27 cellular contexts compared by ENCODE assay signal in the genomic region with DNA sequence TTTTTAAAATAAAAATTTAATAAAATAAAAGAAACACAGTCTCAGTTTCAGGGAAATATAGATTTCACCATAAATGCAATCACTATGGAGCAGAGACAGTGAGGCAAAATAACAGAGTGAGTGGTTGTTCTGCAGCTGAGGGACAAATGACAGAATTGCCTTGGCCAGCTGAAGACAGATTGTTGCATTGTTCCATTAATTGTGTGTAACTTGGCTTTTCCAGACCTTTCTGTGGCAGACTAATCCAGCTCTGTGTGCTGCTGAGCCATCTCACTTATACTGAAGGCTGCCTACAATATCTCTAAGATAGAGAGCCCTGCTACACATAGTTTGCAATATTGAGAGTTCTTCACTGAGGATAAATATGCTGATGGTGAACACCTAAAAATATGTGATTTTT. TPM values are rescaled to one million over a fixed set of nuclear protein-coding genes. Genes with fewer than 3 reads are reported as not detected.
"Had no signal": no experiment of that assay in that cellular context is flagged by ENCODE, and none has a peak within 500 bp of the region (broad histone marks: within the 10 kb centered on the region; RNA-seq: fewer than 3 reads in every experiment).

No MANE protein-coding gene starts in this region.

- H3K9me3 Mint-ChIP-seq: activated CD4-positive, alpha-beta T cell treated with anti-CD3 and anti-CD28 coated beads, Interleukin-2, amount 10 ng/mL, durations not matched to agents 7 days and 5 days; brain had no signal

- H3K4me1 Mint-ChIP-seq: activated CD4-positive, alpha-beta T cell treated with anti-CD3 and anti-CD28 coated beads, Interleukin-2, amount 10 ng/mL, durations not matched to agents 7 days and 5 days; central memory CD8-positive, alpha-beta T cell had no signal

- H3K36me3 Mint-ChIP-seq: activated CD4-positive, alpha-beta memory T cell treated with anti-CD3 and anti-CD28 coated beads for 36 hours; activated naive CD8-positive, alpha-beta T cell; brain had no signal

- H3K4me2 ChIP-seq: SK-N-SH had no signal

- H3K27ac ChIP-seq: Peyer's patch, RWPE1, SJCRH30, VCaP had no signal

- H3K27me3 Mint-ChIP-seq: activated CD4-positive, alpha-beta memory T cell treated with anti-CD3 and anti-CD28 coated beads for 36 hours; activated CD4-positive, alpha-beta T cell treated with anti-CD3 and anti-CD28 coated beads, Interleukin-2, amount 10 ng/mL, durations not matched to agents 7 days and 5 days; brain; central memory CD8-positive, alpha-beta T cell had no signal

- H3K27ac Mint-ChIP-seq: activated CD4-positive, alpha-beta memory T cell treated with anti-CD3 and anti-CD28 coated beads for 36 hours; activated CD4-positive, alpha-beta T cell treated with anti-CD3 and anti-CD28 coated beads, Interleukin-2, amount 10 ng/mL, durations not matched to agents 7 days and 5 days; activated naive CD8-positive, alpha-beta T cell; brain had no signal

- H3K4me3 ChIP-seq: Peyer's patch, SJCRH30 had no signal

- H3K4me3 Mint-ChIP-seq: activated CD4-positive, alpha-beta memory T cell treated with anti-CD3 and anti-CD28 coated beads for 36 hours; activated CD4-positive, alpha-beta T cell treated with anti-CD3 and anti-CD28 coated beads, Interleukin-2, amount 10 ng/mL, durations not matched to agents 7 days and 5 days; activated naive CD8-positive, alpha-beta T cell; activated T-cell treated with anti-CD3 and anti-CD28 coated beads, Interleukin-2, amount 50 U/mL, for 4 hours; brain; central memory CD8-positive, alpha-beta T cell had no signal

- H3K27me3 ChIP-seq: Peyer's patch had no signal

- DNase-seq: activated CD4-positive, alpha-beta memory T cell treated with anti-CD3 and anti-CD28 coated beads for 36 hours; activated CD4-positive, alpha-beta T cell treated with anti-CD3 and anti-CD28 coated beads, Interleukin-2, amount 10 ng/mL, durations not matched to agents 7 days and 5 days; activated CD4-positive, CD25-positive, alpha-beta regulatory T cell; activated CD8-positive, alpha-beta memory T cell treated with anti-CD3 and anti-CD28 coated beads for 24 hours; activated effector memory CD4-positive, alpha-beta T cell treated with anti-CD3 and anti-CD28 coated beads, Interleukin-2, amount 50 U/mL, for 16 hours; activated naive CD4-positive, alpha-beta T cell treated with Interleukin-2 at 50 U/mL for 16 hours; activated T-cell treated with anti-CD3 and anti-CD28 coated beads, Interleukin-2, amount 50 U/mL, for 4 hours; KBM-7; NCI-H1048; NCI-H2107; NCI-H446 treated with DMSO at 0.1 percent for 48 hours; NCI-H524 treated with DMSO at 0.1 percent for 48 hours; NK-92 treated with Interleukin-12 subunit alpha and Interleukin-12 subunit beta, amount 100 ng/mL, for 24 hours; Peyer's patch; Right ventricle myocardium superior; SJCRH30; SK-N-SH; T-helper 1 cell had no signal

- H3K9ac ChIP-seq: SK-N-SH had no signal

- H3K4me1 ChIP-seq: Peyer's patch, SJCRH30 had no signal

- H3K9me3 ChIP-seq: Peyer's patch, SJCRH30, SK-N-SH had no signal

RNA-seq across cellular contexts. Expression of gene LRRTM1, which starts 11.5 kb away (rescaled TPM):
- total RNA-seq: activated CD4-positive, alpha-beta memory T cell treated with anti-CD3 and anti-CD28 coated beads for 36 hours; activated CD4-positive, alpha-beta T cell treated with anti-CD3 and anti-CD28 coated beads, Interleukin-2, amount 10 ng/mL, durations not matched to agents 7 days and 5 days; activated T-cell treated with anti-CD3 and anti-CD28 coated beads, Interleukin-2, amount 50 U/mL, for 4 hours; astrocyte; LHCN-M2; M059J; Peyer's patch; SJCRH30; T-helper 2 cell treated with Interferon-gamma antibody and Interleukin-4, amounts not matched to agents 100 ng/mL and 5 ng/mL, for 36 hours had no signal
